ENCODE assay signal across 10 cellular contexts in genomic region chr1:167438171-167439138, GRCh38.
DNase-seq lines count a peak whose midpoint lies in the region; ATAC-seq, FAIRE-seq and TF ChIP-seq lines count a peak whose summit lies in the region.
"Had no signal": no experiment of that assay in that cellular context is flagged by ENCODE, and none has a peak within 500 bp of the region (broad histone marks: within the 10 kb centered on the region; RNA-seq: fewer than 3 reads in every experiment).

No MANE protein-coding gene starts in this region.

- 0 out of 2 replicates have a peak overlapping the region, but pooled peaks have one; percentile 39 for H2BK5ac ChIP-seq in H1 (ENCODE audit: low read depth, low read length)

- no peaks in the 10 kb centered on the region for H3K79me1 ChIP-seq in H1 (ENCODE audit: low read depth, low read length)

- H2BK12ac ChIP-seq in H1 (ENCODE audit: low read depth, low read length), result no peak overlapping the region

- no peaks in the 10 kb centered on the region for H3K9me3 Mint-ChIP-seq in activated T-cell treated with anti-CD3 and anti-CD28 coated beads, Interleukin-2, amount 50 U/mL, for 24 hours
- H3K9me3 Mint-ChIP-seq in T-cell, result no peaks in the 10 kb centered on the region

- peak overlapping the region; percentile 1 for H3K4me3 Mint-ChIP-seq in activated T-cell treated with anti-CD3 and anti-CD28 coated beads, Interleukin-2, amount 50 U/mL, for 24 hours
- peak overlapping the region; percentile 58 to 67 (median 63) for H3K4me3 Mint-ChIP-seq in T-cell

- TF ChIP-seq RAD21 in H1 (IDR thresholded peaks at IDR 0.05 in 1 of 2, conservative IDR thresholded peaks at IDR 0.05 in 1 of 2; ENCODE audit: low read depth in 2 of 2, low read length in 2 of 2), result no peak

- peak; percentile 47 for DNase-seq in activated T-cell treated with anti-CD3 and anti-CD28 coated beads, Interleukin-2, amount 50 U/mL, for 24 hours
- DNase-seq in activated T-cell treated with anti-CD3 and anti-CD28 coated beads, Interleukin-2, amount 50 U/mL, for 48 hours, result no peak
- DNase-seq in T-cell, result peak in 12 of 34 experiments; percentile 24 to 60 (median 40)
- DNase-seq in H1 (ENCODE audit: low read depth in 1 of 2, low spot score in 2 of 2), result peak in 1 of 2 experiments; percentile 40
- no peak for DNase-seq in psoas muscle
- no peak for DNase-seq in SW 1271 (lab: John Stamatoyannopoulos, UW)
- DNase-seq in urothelium cell line (ENCODE audit: low spot score), result no peak
- no peak for DNase-seq in DMS53 treated with DMSO at 0.1 percent for 48 hours (lab: John Stamatoyannopoulos, UW; ENCODE audit: unreplicated experiment)
- DNase-seq: activated CD4-positive, alpha-beta T cell treated with anti-CD3 and anti-CD28 coated beads, Interleukin-2, amount 50 U/mL, for 48 hours had no signal

- H3K27me3 Mint-ChIP-seq in activated T-cell treated with anti-CD3 and anti-CD28 coated beads, Interleukin-2, amount 50 U/mL, for 24 hours, result no peaks in the 10 kb centered on the region
- no peaks in the 10 kb centered on the region for H3K27me3 Mint-ChIP-seq in T-cell

- ATAC-seq in T-cell (replicated peaks in 1 of 4) (peak; percentile 23 to 65 (median 52)), psoas muscle (no peak)

- no peaks in the 10 kb centered on the region for H4K20me1 ChIP-seq in H1 (replicated peaks in 1 of 2; ENCODE audit: control insufficient read depth in 1 of 2, insufficient read depth in 2 of 2, low read length in 2 of 2)

- POLR2A ChIA-PET in T-cell (lab: Charles Lee), result interaction anchor here (0.5 to 1.2 kb wide), 5 partner anchors 9 to 176 kb away, joined by 3 to 6 read pairs (median 6); partner anchors contain the start of gene CREG1 (in 1 of the 2)
- POLR2A ChIA-PET in H1 (lab: Charles Lee; ENCODE audit: partially characterized antibody), result interaction anchor here (0.6 to 1.5 kb wide), 5 partner anchors 8 to 122 kb away, joined by 3 to 4 read pairs (median 4); no protein-coding TSS in a partner anchor

- peak overlapping the region; percentile 78 for H3K4me2 ChIP-seq in H1 (ENCODE audit: insufficient read depth in 1 of 2, low read depth in 2 of 2, low read length in 2 of 2)

- no peak overlapping the region for H3K23ac ChIP-seq in H1 (ENCODE audit: insufficient read length)

- H3K36me3 Mint-ChIP-seq in activated T-cell treated with anti-CD3 and anti-CD28 coated beads, Interleukin-2, amount 50 U/mL, for 24 hours (ENCODE audit: low read depth), result peaks cover 92% of the 10 kb centered on the region
- peaks cover 44% of the 10 kb centered on the region for H3K36me3 Mint-ChIP-seq in T-cell

- H3K14ac ChIP-seq in H1 (ENCODE audit: insufficient read length), result no peak overlapping the region

- H3K4me1 Mint-ChIP-seq in activated T-cell treated with anti-CD3 and anti-CD28 coated beads, Interleukin-2, amount 50 U/mL, for 24 hours (ENCODE audit: low read depth), result peaks cover 79% of the 10 kb centered on the region
- peaks cover 84 to 91% (median 91%) of the 10 kb centered on the region in 3 donors for H3K4me1 Mint-ChIP-seq in T-cell

- H2BK15ac ChIP-seq in H1 (ENCODE audit: low read length), result no peak overlapping the region

- H2AFZ ChIP-seq in H1 (ENCODE audit: low read length), result 0 out of 2 replicates have a peak overlapping the region, but pooled peaks have one; percentile 84

- H3K4me3 ChIP-seq in H1 (ENCODE audit: extremely low read depth in 1 of 4, insufficient read depth in 2 of 4, low read depth in 3 of 4, low read length in 4 of 4), result peak overlapping the region in 3 of 4 experiments; percentile 45 to 59 (median 56); a peak in 5 of 8 replicates
- peak overlapping the region; percentile 67 for H3K4me3 ChIP-seq in psoas muscle

- H3K4ac ChIP-seq in H1 (replicated peaks; ENCODE audit: insufficient read length, low read depth, low read length), result no peak overlapping the region

- H3K9ac ChIP-seq in H1 (replicated peaks in 1 of 4; ENCODE audit: extremely low read depth in 1 of 4, low read depth in 3 of 4, low read length in 3 of 4), result no peak overlapping the region

- peaks cover 7% of the 10 kb centered on the region; the same call in 1 of the 2 replicates for H3K23me2 ChIP-seq in H1 (ENCODE audit: low read depth, low read length)

- TF ChIP-seq CTCF in H1 (IDR thresholded peaks at IDR 0.05; ENCODE audit: control extremely low read depth in 1 of 3, insufficient read depth in 1 of 3, low read depth in 1 of 3, low read length in 3 of 3), result no peak
- TF ChIP-seq CTCF in psoas muscle (IDR thresholded peaks at IDR 0.05), result no peak

- H3K9me3 ChIP-seq in H1 (ENCODE audit: insufficient read depth in 2 of 2, low read depth in 1 of 2, low read length in 1 of 2), result no peaks in the 10 kb centered on the region
- no peaks in the 10 kb centered on the region for H3K9me3 ChIP-seq in psoas muscle
- H3K9me3 ChIP-seq: ovary had no signal

- H3K4me1 ChIP-seq in H1 (replicated peaks in 1 of 4; ENCODE audit: control insufficient read depth in 3 of 4, insufficient read depth in 4 of 4, low read length in 3 of 4) (peaks cover 2 to 8% (median 4%) of the 10 kb centered on the region in 4 experiments; a peak in 6 of 7 replicates), psoas muscle (peaks cover 6% of the 10 kb centered on the region)

- WGBS in H1 (ENCODE audit: extremely low coverage in 1 of 2, insufficient coverage in 1 of 2, insufficient read length in 1 of 2, insufficient replicate concordance in 2 of 2, low coverage in 1 of 2, low lambda C conversion rate in 2 of 2, missing lambda C conversion rate in 1 of 2), 2 experiments, result 89% methylated on average over 17 of the region's 17 CpGs; no CpG with 5 or more reads in 1 of the 2 experiments
- WGBS in psoas muscle, 3 donors, result 79 to 86% (median 82%) methylated on average over 17 of the region's 17 CpGs

- peaks cover 3 to 38% (median 26%) of the 10 kb centered on the region in 4 experiments for H3K27me3 ChIP-seq in H1 (replicated peaks in 1 of 4; ENCODE audit: control insufficient read depth in 3 of 4, extremely low read depth in 1 of 4, insufficient read depth in 3 of 4, low read length in 3 of 4)
- H3K27me3 ChIP-seq in psoas muscle (ENCODE audit: insufficient read depth in 3 of 3, low read length in 2 of 3), result peaks cover 0 to 6% (median 3%) of the 10 kb centered on the region in 3 donors
- H3K27me3 ChIP-seq: ovary had no signal

- H3K18ac ChIP-seq in H1 (ENCODE audit: extremely low read depth, low read length), result no peak overlapping the region

- intact Hi-C loops in psoas muscle (cut with DNase I), result no loop called here

- no peak for TF ChIP-seq POLR2A in H1 (IDR thresholded peaks at IDR 0.05; ENCODE audit: control extremely low read depth in 1 of 2, low read depth in 2 of 2, low read length in 2 of 2)

- H3K27ac ChIP-seq in H1 (ENCODE audit: low read depth, low read length) (no peak overlapping the region), psoas muscle (no peak overlapping the region)
- H3K27ac ChIP-seq: ovary had no signal

- no peak for TF ChIP-seq EP300 in H1 (IDR thresholded peaks at IDR 0.05; ENCODE audit: borderline replicate concordance in 1 of 2, low read depth in 2 of 2, low read length in 2 of 2)

- no peak overlapping the region for H3K56ac ChIP-seq in H1 (replicated peaks; ENCODE audit: insufficient read length, low read depth, low read length)

- H4K8ac ChIP-seq in H1 (ENCODE audit: extremely low read depth, insufficient read depth, low read length), result peak overlapping the region; percentile 3; the same call in 1 of the 2 replicates

- no peaks in the 10 kb centered on the region for H3K79me2 ChIP-seq in H1 (ENCODE audit: control insufficient read depth in 1 of 2, insufficient read depth in 2 of 2, low read length in 2 of 2)

- CTCF ChIA-PET in T-cell (lab: Charles Lee), result interaction anchor here (0.5 to 2.0 kb wide), 6 partner anchors 9 to 163 kb away, joined by 3 to 6 read pairs (median 4); no protein-coding TSS in a partner anchor
- CTCF ChIA-PET in H1 (lab: Charles Lee; ENCODE audit: partially characterized antibody), result interaction anchor here (0.9 to 8.4 kb wide), 25 partner anchors 7 to 380 kb away, joined by 3 to 74 read pairs (median 6); partner anchors contain the start of gene CREG1

- no peak overlapping the region for H2BK20ac ChIP-seq in H1 (ENCODE audit: low read length)

- H2BK120ac ChIP-seq in H1 (replicated peaks; ENCODE audit: low read depth, low read length), result no peak overlapping the region

- no peak for FAIRE-seq in H1 (lab: Jason Lieb, UNC)
- no peak for FAIRE-seq in urothelium cell line (lab: Jason Lieb, UNC)

- H3K36me3 ChIP-seq in H1 (ENCODE audit: control insufficient read depth in 2 of 4, insufficient read depth in 4 of 4, low read length in 3 of 4), result no peaks in the 10 kb centered on the region
- no peaks in the 10 kb centered on the region for H3K36me3 ChIP-seq in psoas muscle (ENCODE audit: insufficient read depth in 1 of 2, low read depth in 1 of 2)
- H3K36me3 ChIP-seq: ovary had no signal

- H4K91ac ChIP-seq in H1 (replicated peaks; ENCODE audit: insufficient read length, low read length), result peak overlapping the region; percentile 76

- no peak overlapping the region for H4K5ac ChIP-seq in H1 (ENCODE audit: insufficient read length, low read depth, low read length)

- H3K27ac Mint-ChIP-seq in activated T-cell treated with anti-CD3 and anti-CD28 coated beads, Interleukin-2, amount 50 U/mL, for 24 hours, result peak overlapping the region; percentile 85
- H3K27ac Mint-ChIP-seq in T-cell, result peak overlapping the region; percentile 97 to 98

- no peak overlapping the region for H2AK5ac ChIP-seq in H1 (ENCODE audit: low read depth, low read length)

TF ChIP-seq in H1, 55 proteins besides CTCF, POLR2A, EP300 and RAD21 (continues in another document):
- no peak for TF ChIP-seq SP1 (IDR thresholded peaks at IDR 0.05; ENCODE audit: low read depth, low read length)
- TF ChIP-seq EGR1 (IDR thresholded peaks at IDR 0.05; ENCODE audit: borderline replicate concordance, low read depth, low read length), result no peak
- no peak for TF ChIP-seq E2F6 (IDR thresholded peaks at IDR 0.05)
- no peak for TF ChIP-seq SIN3A (conservative IDR thresholded peaks at IDR 0.05 in 1 of 2, IDR thresholded peaks at IDR 0.05 in 1 of 2; ENCODE audit: low read depth in 1 of 2, low read length in 2 of 2)
- TF ChIP-seq ATF2 (IDR thresholded peaks at IDR 0.05; ENCODE audit: low read length), result no peak

Comparison
In these comparisons a context has a peak if more than half of its experiments do, and no peak if none do; other contexts are left out.
1. ATAC-seq: peak in T-cell (4 of 4); none in psoas muscle (0 of 4).